In genomic region chrX:115372026-115372610, GRCh38 we compare ENCODE assay signal across 12 cellular contexts.
DNase-seq lines count a peak whose midpoint lies in the region; ATAC-seq lines count a peak whose summit lies in the region.
"Had no signal": no experiment of that assay in that cellular context is flagged by ENCODE, and none has a peak within 500 bp of the region (broad histone marks: within the 10 kb centered on the region; RNA-seq: fewer than 3 reads in every experiment).

No MANE protein-coding gene starts in this region.

- DNase-seq in Daoy (ENCODE audit: low read depth) (peak; percentile 56), NCI-H82 (lab: John Stamatoyannopoulos, UW) (peak; percentile 54), mucosa of gallbladder (ENCODE audit: low spot score) (peak; percentile 25), D341Med (ENCODE audit: low spot score) (no peak), DMS 273 treated with DMSO at 0.1 percent for 48 hours (lab: John Stamatoyannopoulos, UW) (no peak), T-helper 1 cell (no peak)
- DNase-seq in activated effector memory CD4-positive, alpha-beta T cell treated with anti-CD3 and anti-CD28 coated beads, Interleukin-2, amount 50 U/mL, for 16 hours, result no peak
- DNase-seq: activated T-cell treated with anti-CD3 and anti-CD28 coated beads for 4 hours; DND-41; sigmoid colon; stimulated activated naive CD8-positive, alpha-beta T cell treated with anti-CD3 and anti-CD28 coated beads, Interleukin-15, amount 100 ng/mL, for 72 hours had no signal

- ATAC-seq in esophagus mucosa, result peak; percentile 58
- ATAC-seq: stimulated activated naive CD8-positive, alpha-beta T cell treated with anti-CD3 and anti-CD28 coated beads, Interleukin-15, amount 100 ng/mL, for 72 hours had no signal

Comparison
In these comparisons a context has a peak if more than half of its experiments do, and no peak if none do; other contexts are left out.
1. DNase-seq: peak in Daoy (single experiment), NCI-H82 (single experiment) and mucosa of gallbladder (single experiment); none in activated effector memory CD4-positive, alpha-beta T cell treated with anti-CD3 and anti-CD28 coated beads, Interleukin-2, amount 50 U/mL, for 16 hours (single experiment), D341Med (single experiment), DMS 273 treated with DMSO at 0.1 percent for 48 hours (single experiment) and T-helper 1 cell (0 of 5).